Comparison of ENCODE assay signal across 2 cellular contexts in genomic region chr7:47538846-47539311, GRCh38.
TF ChIP-seq lines count a peak whose summit lies in the region.

No MANE protein-coding gene starts in this region.

TF ChIP-seq in SK-N-SH, 30 proteins besides CTCF, POLR2A, EP300 and RAD21 (continued from another document):
- TF ChIP-seq REST (IDR thresholded peaks at IDR 0.05; ENCODE audit: low read depth, low read length) (no peak), ELF1 (IDR thresholded peaks at IDR 0.05) (no peak), CHD2 (IDR thresholded peaks at IDR 0.05; ENCODE audit: low read length, partially characterized antibody) (no peak), GATA2 (CRISPR knock-in tag; IDR thresholded peaks at IDR 0.05) (no peak), PBX3 (IDR thresholded peaks at IDR 0.05) (no peak), RFX5 (IDR thresholded peaks at IDR 0.05; ENCODE audit: low read length) (no peak), USF1 (IDR thresholded peaks at IDR 0.05; ENCODE audit: borderline replicate concordance, low read depth) (no peak), MXI1 (IDR thresholded peaks at IDR 0.05; ENCODE audit: low read depth, low read length) (no peak), FOSL2 (IDR thresholded peaks at IDR 0.05; ENCODE audit: borderline replicate concordance, low read depth) (no peak), YY1 (IDR thresholded peaks at IDR 0.05; ENCODE audit: low read depth) (no peak), FOXJ3 (CRISPR knock-in tag; IDR thresholded peaks at IDR 0.05) (no peak), GABPA (IDR thresholded peaks at IDR 0.05; ENCODE audit: low read depth) (no peak), ZBTB33 (IDR thresholded peaks at IDR 0.05; ENCODE audit: borderline replicate concordance, low read depth) (no peak), IRF3 (IDR thresholded peaks at IDR 0.05; ENCODE audit: low read depth, low read length) (no peak)

TF ChIP-seq in SK-N-SH treated with all-trans-retinoic acid at 6 μM for 48 hours, 23 proteins besides CTCF, POLR2A, EP300 and RAD21 (continued from another document):
- no peak for TF ChIP-seq POU6F1 (CRISPR knock-in tag; IDR thresholded peaks at IDR 0.05; ENCODE audit: borderline replicate concordance, low read depth)
- TF ChIP-seq ESRRG (CRISPR knock-in tag; IDR thresholded peaks at IDR 0.05), result no peak
- TF ChIP-seq TCF4 (CRISPR knock-in tag; IDR thresholded peaks at IDR 0.05; ENCODE audit: borderline replicate concordance), result no peak
- no peak for TF ChIP-seq TSHZ2 (CRISPR knock-in tag; IDR thresholded peaks at IDR 0.05)
- no peak for TF ChIP-seq PATZ1 (CRISPR knock-in tag; IDR thresholded peaks at IDR 0.05; ENCODE audit: borderline replicate concordance)
